In genomic region chr12:2958432-2959193, GRCh38 we compare ENCODE assay signal across 8 cellular contexts. TPM values are rescaled to one million over a fixed set of nuclear protein-coding genes. Genes with fewer than 3 reads are reported as not detected.
DNase-seq lines count a peak whose midpoint lies in the region; ATAC-seq and TF ChIP-seq lines count a peak whose summit lies in the region.

No MANE protein-coding gene starts in this region.

- peaks cover 15 to 20% (median 16%) of the 10 kb centered on the region in 3 donors for H3K4me1 Mint-ChIP-seq in naive B cell

- H3K9me3 ChIP-seq in HUES6 (ENCODE audit: control insufficient read depth, insufficient read depth, low read depth, low read length) (no peaks in the 10 kb centered on the region), esophagus (ENCODE audit: control insufficient read depth in 2 of 2, insufficient read depth in 1 of 2, low read depth in 1 of 2, low read length in 1 of 2) (no peaks in the 10 kb centered on the region)

- no peak overlapping the region for H3K27ac Mint-ChIP-seq in naive B cell

- peak; percentile 77 for ATAC-seq in SK-N-SH treated with all-trans-retinoic acid at 6 μM for 48 hours
- ATAC-seq in naive B cell (ENCODE audit: low read depth in 2 of 2): no peak
- no peak for ATAC-seq in GM19035 (IDR thresholded peaks at IDR 0.05; ENCODE audit: unreplicated experiment)
- no peak for ATAC-seq in GM18502 (IDR thresholded peaks at IDR 0.05; ENCODE audit: poor library complexity, unreplicated experiment)

- H3K4me3 Mint-ChIP-seq in naive B cell: peak overlapping the region; percentile 59 to 90 (median 80)

- peak overlapping the region; percentile 83 for H3K9ac ChIP-seq in HUES6 (ENCODE audit: low read length)

- H3K36me3 ChIP-seq in HUES6 (ENCODE audit: control insufficient read depth, insufficient read depth, low read length): no peaks in the 10 kb centered on the region
- no peaks in the 10 kb centered on the region for H3K36me3 ChIP-seq in esophagus (ENCODE audit: control insufficient read depth in 2 of 2, insufficient read depth in 2 of 2, low read length in 1 of 2)

- peak overlapping the region; percentile 68 for H3K4me3 ChIP-seq in HUES6 (ENCODE audit: low read depth, low read length)
- peak overlapping the region; percentile 26 to 72 for H3K4me3 ChIP-seq in esophagus (ENCODE audit: low read depth in 1 of 2, low read length in 2 of 2)

- peaks cover 34% of the 10 kb centered on the region for H3K4me1 ChIP-seq in HUES6 (ENCODE audit: control insufficient read depth, insufficient read depth, low read length)
- H3K4me1 ChIP-seq in esophagus (ENCODE audit: control insufficient read depth in 2 of 2, insufficient read depth in 2 of 2, low read length in 1 of 2): peaks cover 3 to 21% of the 10 kb centered on the region in 2 donors

- H3K27me3 ChIP-seq in HUES6 (ENCODE audit: control insufficient read depth, insufficient read depth, low read length): no peaks in the 10 kb centered on the region
- H3K27me3 ChIP-seq in esophagus (ENCODE audit: control insufficient read depth in 1 of 2, insufficient read depth in 2 of 2, low read length in 2 of 2): no peaks in the 10 kb centered on the region

- H3K9me3 Mint-ChIP-seq in naive B cell: peaks cover 0 to 4% (median 0%) of the 10 kb centered on the region in 7 donors

- H3K27me3 Mint-ChIP-seq in naive B cell: peaks cover 41 to 67% (median 63%) of the 10 kb centered on the region in 3 donors

- H3K27ac ChIP-seq in HUES6 (ENCODE audit: low read depth, low read length): peak overlapping the region; percentile 14; the same call in 1 of the 2 replicates
- H3K27ac ChIP-seq in esophagus (ENCODE audit: low read depth in 2 of 2, low read length in 1 of 2): peak overlapping the region; percentile 75 to 80

- no peaks in the 10 kb centered on the region for H3K36me3 Mint-ChIP-seq in naive B cell

- peak; percentile 96 for DNase-seq in DMS53 treated with DMSO at 0.1 percent for 48 hours (lab: John Stamatoyannopoulos, UW; ENCODE audit: unreplicated experiment)
- DNase-seq in naive B cell: no peak
- DNase-seq in ureter (ENCODE audit: low spot score): no peak

- WGBS in esophagus, 2 donors: 1% methylated on average over 33 to 48 of the region's 48 CpGs

TF ChIP-seq in SK-N-SH treated with all-trans-retinoic acid at 6 μM for 48 hours, 23 proteins besides CTCF, POLR2A, EP300 and RAD21:
- TF ChIP-seq ZNF70 (CRISPR knock-in tag; IDR thresholded peaks at IDR 0.05) (no peak), TCF4 (CRISPR knock-in tag; IDR thresholded peaks at IDR 0.05; ENCODE audit: borderline replicate concordance) (no peak), BACH2 (CRISPR knock-in tag; IDR thresholded peaks at IDR 0.05; ENCODE audit: borderline replicate concordance) (no peak), ZFP30 (CRISPR knock-in tag; IDR thresholded peaks at IDR 0.05) (no peak), GLIS3 (CRISPR knock-in tag; IDR thresholded peaks at IDR 0.05) (no peak), CREB5 (CRISPR knock-in tag; IDR thresholded peaks at IDR 0.05; ENCODE audit: low read depth) (no peak), RARB (CRISPR knock-in tag; IDR thresholded peaks at IDR 0.05) (no peak)

RNA-seq across cellular contexts. Expression of gene TEAD4, which starts 0.6 kb away (rescaled TPM):
- polyA plus RNA-seq in esophagus (1 to 10 TPM; 4.2 to 8.5 TPM), naive B cell (ENCODE audit: low read depth in 6 of 6) (not detected)
- total RNA-seq in ureter: 15.8 TPM

Comparison
In these comparisons a context has a peak if more than half of its experiments do, and no peak if none do; other contexts are left out.
1. RNA of gene TEAD4, which starts 0.6 kb away (polyA plus RNA-seq): 4.2 to 8.5 TPM in esophagus; not detected in naive B cell; every median in the first group is over 4 times any median in the second.